21 cellular contexts compared by ENCODE assay signal in genomic region chr13:100182894-100183490, GRCh38.
DNase-seq lines count a peak whose midpoint lies in the region; ATAC-seq and TF ChIP-seq lines count a peak whose summit lies in the region.
"Had no signal": no experiment of that assay in that cellular context is flagged by ENCODE, and none has a peak within 500 bp of the region (broad histone marks: within the 10 kb centered on the region; RNA-seq: fewer than 3 reads in every experiment).

No MANE protein-coding gene starts in this region.

- CTCF ChIA-PET in activated naive CD4-positive, alpha-beta T cell treated with anti-CD3 and anti-CD28 coated beads for 36 hours (lab: Charles Lee), result no interaction called here

- H3K4me3 ChIP-seq in tibial artery, result no peak overlapping the region

- H3K4me1 Mint-ChIP-seq in activated naive CD4-positive, alpha-beta T cell treated with anti-CD3 and anti-CD28 coated beads for 36 hours (ENCODE audit: low read depth), result peaks cover 17% of the 10 kb centered on the region
- peaks cover 21% of the 10 kb centered on the region for H3K4me1 Mint-ChIP-seq in activated naive CD8-positive, alpha-beta T cell treated with anti-CD3 and anti-CD28 coated beads for 36 hours
- peaks cover 31% of the 10 kb centered on the region for H3K4me1 Mint-ChIP-seq in stimulated activated naive CD8-positive, alpha-beta T cell treated with anti-CD3 and anti-CD28 coated beads, Interleukin-15, amount 100 ng/mL, for 72 hours

- no peaks in the 10 kb centered on the region for H3K9me3 ChIP-seq in tibial artery

- ATAC-seq in stimulated activated naive CD8-positive, alpha-beta T cell treated with anti-CD3 and anti-CD28 coated beads, Interleukin-15, amount 100 ng/mL, for 72 hours, result peak; percentile 82
- ATAC-seq: foreskin keratinocyte had no signal

- H3K27ac ChIP-seq in tibial artery, result no peak overlapping the region
- H3K27ac ChIP-seq: foreskin keratinocyte had no signal

- H3K36me3 Mint-ChIP-seq in activated naive CD4-positive, alpha-beta T cell treated with anti-CD3 and anti-CD28 coated beads for 36 hours (ENCODE audit: low read depth), result no peaks in the 10 kb centered on the region
- H3K36me3 Mint-ChIP-seq in activated naive CD8-positive, alpha-beta T cell treated with anti-CD3 and anti-CD28 coated beads for 36 hours, result peaks cover 3% of the 10 kb centered on the region

- no peaks in the 10 kb centered on the region for H3K4me1 ChIP-seq in tibial artery
- H3K4me1 ChIP-seq: foreskin keratinocyte had no signal

- no peaks in the 10 kb centered on the region for H3K27me3 ChIP-seq in tibial artery
- H3K27me3 ChIP-seq: foreskin keratinocyte had no signal

- no peak for TF ChIP-seq CTCF in tibial artery (IDR thresholded peaks at IDR 0.05)

- H3K4me3 Mint-ChIP-seq in activated naive CD4-positive, alpha-beta T cell treated with anti-CD3 and anti-CD28 coated beads for 36 hours, result no peak overlapping the region
- H3K4me3 Mint-ChIP-seq in activated naive CD8-positive, alpha-beta T cell treated with anti-CD3 and anti-CD28 coated beads for 36 hours, result no peak overlapping the region
- H3K4me3 Mint-ChIP-seq in stimulated activated naive CD8-positive, alpha-beta T cell treated with anti-CD3 and anti-CD28 coated beads, Interleukin-15, amount 100 ng/mL, for 72 hours, result peak overlapping the region; percentile 7 to 30

- H3K27me3 Mint-ChIP-seq in activated naive CD4-positive, alpha-beta T cell treated with anti-CD3 and anti-CD28 coated beads for 36 hours (ENCODE audit: low read depth), result no peaks in the 10 kb centered on the region
- no peaks in the 10 kb centered on the region for H3K27me3 Mint-ChIP-seq in activated naive CD8-positive, alpha-beta T cell treated with anti-CD3 and anti-CD28 coated beads for 36 hours
- no peaks in the 10 kb centered on the region for H3K27me3 Mint-ChIP-seq in stimulated activated naive CD8-positive, alpha-beta T cell treated with anti-CD3 and anti-CD28 coated beads, Interleukin-15, amount 100 ng/mL, for 72 hours

- H3K27ac Mint-ChIP-seq in activated naive CD4-positive, alpha-beta T cell treated with anti-CD3 and anti-CD28 coated beads for 36 hours, result no peak overlapping the region
- peak overlapping the region; percentile 13 for H3K27ac Mint-ChIP-seq in activated naive CD8-positive, alpha-beta T cell treated with anti-CD3 and anti-CD28 coated beads for 36 hours
- H3K27ac Mint-ChIP-seq in stimulated activated naive CD8-positive, alpha-beta T cell treated with anti-CD3 and anti-CD28 coated beads, Interleukin-15, amount 100 ng/mL, for 72 hours, result peak overlapping the region; percentile 43 to 87

- DNase-seq in activated naive CD4-positive, alpha-beta T cell treated with anti-CD3 and anti-CD28 coated beads for 36 hours, result peak; percentile 7
- DNase-seq in activated naive CD4-positive, alpha-beta T cell treated with anti-CD3 and anti-CD28 coated beads, Interleukin-2, amount 50 U/mL, for 16 hours, result no peak
- peak; percentile 73 for DNase-seq in NCI-H2227 treated with DMSO at 0.1 percent for 48 hours (lab: John Stamatoyannopoulos, UW)
- peak; percentile 12 for DNase-seq in activated naive CD8-positive, alpha-beta T cell treated with anti-CD3 and anti-CD28 coated beads for 36 hours
- DNase-seq in stimulated activated naive CD8-positive, alpha-beta T cell treated with anti-CD3 and anti-CD28 coated beads, Interleukin-15, amount 100 ng/mL, for 72 hours, result peak in 1 of 2 donors; percentile 12
- DNase-seq in dedifferentiated amniotic fluid mesenchymal stem cell (ENCODE audit: extremely low spot score), result no peak
- DNase-seq in tibial artery, result no peak
- DNase-seq in AML-193 (lab: John Stamatoyannopoulos, UW), result no peak
- DNase-seq: activated CD4-positive, alpha-beta T cell treated with anti-CD3 and anti-CD28 coated beads for 48 hours; activated effector memory CD4-positive, alpha-beta T cell treated with Interleukin-2 at 50 U/mL for 16 hours; C1 segment of cervical spinal cord; DMS153; foreskin keratinocyte; GDM1; hippocampal formation; NCI-H2029; NCI-H510A; retina; SHP77; stimulated activated CD4-positive, alpha-beta T cell treated with anti-CD3 and anti-CD28 coated beads, Interleukin-12 subunit alpha, Interleukin-12 subunit beta, amount 100 ng/mL, for 4 hours; substantia nigra had no signal

- intact Hi-C loops in activated naive CD4-positive, alpha-beta T cell treated with anti-CD3 and anti-CD28 coated beads for 36 hours (cut with micrococcal nuclease), result no loop called here
- intact Hi-C loops in tibial artery (cut with DNase I; ENCODE audit: low total_unique reads), result no loop called here

- H3K36me3 ChIP-seq in tibial artery, result no peaks in the 10 kb centered on the region

- H3K9me3 Mint-ChIP-seq in activated naive CD4-positive, alpha-beta T cell treated with anti-CD3 and anti-CD28 coated beads for 36 hours, result peaks cover 1% of the 10 kb centered on the region
- H3K9me3 Mint-ChIP-seq in activated naive CD8-positive, alpha-beta T cell treated with anti-CD3 and anti-CD28 coated beads for 36 hours, result no peaks in the 10 kb centered on the region
- H3K9me3 Mint-ChIP-seq in stimulated activated naive CD8-positive, alpha-beta T cell treated with anti-CD3 and anti-CD28 coated beads, Interleukin-15, amount 100 ng/mL, for 72 hours, result no peaks in the 10 kb centered on the region

Comparison
In these comparisons a context has a peak if more than half of its experiments do, and no peak if none do; other contexts are left out.
1. DNase-seq: peak in activated naive CD4-positive, alpha-beta T cell treated with anti-CD3 and anti-CD28 coated beads for 36 hours (single experiment), NCI-H2227 treated with DMSO at 0.1 percent for 48 hours (single experiment) and activated naive CD8-positive, alpha-beta T cell treated with anti-CD3 and anti-CD28 coated beads for 36 hours (single experiment); none in activated naive CD4-positive, alpha-beta T cell treated with anti-CD3 and anti-CD28 coated beads, Interleukin-2, amount 50 U/mL, for 16 hours (single experiment), dedifferentiated amniotic fluid mesenchymal stem cell (single experiment), tibial artery (0 of 2) and AML-193 (0 of 2).
2. H3K4me3 Mint-ChIP-seq: peak in stimulated activated naive CD8-positive, alpha-beta T cell treated with anti-CD3 and anti-CD28 coated beads, Interleukin-15, amount 100 ng/mL, for 72 hours (2 of 2); none in activated naive CD4-positive, alpha-beta T cell treated with anti-CD3 and anti-CD28 coated beads for 36 hours (single experiment) and activated naive CD8-positive, alpha-beta T cell treated with anti-CD3 and anti-CD28 coated beads for 36 hours (single experiment).